In the genomic region with DNA sequence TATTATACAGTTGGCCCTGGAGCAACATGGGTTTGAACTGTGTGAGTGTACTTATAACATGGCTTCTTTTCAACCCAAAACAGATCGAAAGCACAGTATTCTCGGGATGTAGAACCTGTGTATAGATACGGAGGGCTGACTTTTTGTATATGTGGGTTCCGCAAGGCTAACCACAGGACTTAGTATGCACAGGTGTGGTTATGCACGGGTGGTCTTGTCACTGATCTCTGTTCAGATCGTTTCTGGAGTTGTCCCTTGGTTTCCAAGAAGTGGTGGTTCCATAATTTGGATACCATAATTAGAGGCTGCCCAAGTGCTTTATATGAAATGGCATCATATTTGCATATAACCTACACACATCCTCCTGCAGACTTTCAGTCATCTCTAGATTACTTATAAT, we compare ENCODE assay signal across 11 cellular contexts. TPM values are rescaled to one million over a fixed set of nuclear protein-coding genes. Genes with fewer than 3 reads are reported as not detected.
DNase-seq lines count a peak whose midpoint lies in the region; ATAC-seq and TF ChIP-seq lines count a peak whose summit lies in the region.
"Had no signal": no experiment of that assay in that cellular context is flagged by ENCODE, and none has a peak within 500 bp of the region (broad histone marks: within the 10 kb centered on the region; RNA-seq: fewer than 3 reads in every experiment).

No MANE protein-coding gene starts in this region.

- H3K9me3 ChIP-seq in lower lobe of right lung: peaks cover 5% of the 10 kb centered on the region
- H3K9me3 ChIP-seq: SJSA1 had no signal

- DNase-seq in lower lobe of right lung (no peak), HK-2 (ENCODE audit: unreplicated experiment) (no peak), left ventricle myocardium superior (no peak), Calu3 (no peak)
- DNase-seq: effector CD8-positive, alpha-beta T cell; NCI-H187 treated with DMSO at 0.1 percent for 48 hours had no signal

- peak; percentile 38 for ATAC-seq in GM18511 (IDR thresholded peaks at IDR 0.05; ENCODE audit: unreplicated experiment)
- peak; percentile 33 for ATAC-seq in GM21381 (IDR thresholded peaks at IDR 0.05; ENCODE audit: unreplicated experiment)
- ATAC-seq in HG03108 (IDR thresholded peaks at IDR 0.05; ENCODE audit: unreplicated experiment): peak; percentile 36
- ATAC-seq in activated T-helper 17 cell treated with anti-CD3 and anti-CD28 coated beads, Interleukin-2, amount 50 U/mL, for 72 hours (replicated peaks): peak; percentile 37
- no peak for ATAC-seq in lower lobe of right lung
- ATAC-seq in left ventricle myocardium superior: no peak

- peak overlapping the region; percentile 59 for H3K27ac Mint-ChIP-seq in activated T-helper 17 cell treated with anti-CD3 and anti-CD28 coated beads, Interleukin-2, amount 50 U/mL, for 72 hours
- no peak overlapping the region for H3K27ac Mint-ChIP-seq in Calu3 (ENCODE audit: unreplicated experiment)

- H3K27me3 Mint-ChIP-seq in activated T-helper 17 cell treated with anti-CD3 and anti-CD28 coated beads, Interleukin-2, amount 50 U/mL, for 72 hours: no peaks in the 10 kb centered on the region
- no peaks in the 10 kb centered on the region for H3K27me3 Mint-ChIP-seq in Calu3 (ENCODE audit: unreplicated experiment)

- peaks cover 38% of the 10 kb centered on the region for H3K36me3 ChIP-seq in lower lobe of right lung

- peaks cover 56% of the 10 kb centered on the region for H3K36me3 Mint-ChIP-seq in activated T-helper 17 cell treated with anti-CD3 and anti-CD28 coated beads, Interleukin-2, amount 50 U/mL, for 72 hours (ENCODE audit: low read depth)
- peaks cover 5% of the 10 kb centered on the region for H3K36me3 Mint-ChIP-seq in Calu3 (ENCODE audit: insufficient read depth, unreplicated experiment)

- no peaks in the 10 kb centered on the region for H3K27me3 ChIP-seq in lower lobe of right lung (ENCODE audit: low read depth)
- H3K27me3 ChIP-seq: SJSA1 had no signal

- no peak overlapping the region for H3K4me3 ChIP-seq in lower lobe of right lung
- H3K4me3 ChIP-seq: SJSA1 had no signal

- intact Hi-C loops in lower lobe of right lung (cut with DNase I): no loop called here
- intact Hi-C loops in left ventricle myocardium superior (cut with micrococcal nuclease): no loop called here
- intact Hi-C loops in Calu3 (cut with micrococcal nuclease; ENCODE audit: unreplicated experiment): no loop called here

- no peak for TF ChIP-seq CTCF in lower lobe of right lung (IDR thresholded peaks at IDR 0.05)
- TF ChIP-seq CTCF in Calu3 (IDR thresholded peaks at IDR 0.05; ENCODE audit: unreplicated experiment): no peak

- CTCF ChIA-PET in Calu3 (lab: Charles Lee): no interaction called here

- H3K27ac ChIP-seq in lower lobe of right lung: no peak overlapping the region
- H3K27ac ChIP-seq: SJSA1 had no signal

- H3K4me1 ChIP-seq in lower lobe of right lung: peaks cover 9% of the 10 kb centered on the region
- H3K4me1 ChIP-seq: SJSA1 had no signal

- no TSS peak for BruUV-seq in Calu3 (replicated peaks; lab: Mats Ljungman, UMichigan)

- H3K9me3 Mint-ChIP-seq in activated T-helper 17 cell treated with anti-CD3 and anti-CD28 coated beads, Interleukin-2, amount 50 U/mL, for 72 hours: no peaks in the 10 kb centered on the region
- H3K9me3 Mint-ChIP-seq in Calu3 (ENCODE audit: low read depth, unreplicated experiment): peaks cover 3% of the 10 kb centered on the region

- peaks cover 30% of the 10 kb centered on the region for H3K4me1 Mint-ChIP-seq in activated T-helper 17 cell treated with anti-CD3 and anti-CD28 coated beads, Interleukin-2, amount 50 U/mL, for 72 hours
- H3K4me1 Mint-ChIP-seq in Calu3 (ENCODE audit: low read depth, unreplicated experiment): peaks cover 8% of the 10 kb centered on the region

- H3K4me3 Mint-ChIP-seq in activated T-helper 17 cell treated with anti-CD3 and anti-CD28 coated beads, Interleukin-2, amount 50 U/mL, for 72 hours: peak overlapping the region; percentile 27
- H3K4me3 Mint-ChIP-seq in Calu3 (ENCODE audit: low read depth, unreplicated experiment): no peak overlapping the region

RNA-seq across cellular contexts. Expression of gene BHLHA15, which starts 10.9 kb away (rescaled TPM):
- not detected for total RNA-seq in activated T-helper 17 cell treated with anti-CD3 and anti-CD28 coated beads, Interleukin-2, amount 50 U/mL, for 72 hours
- 1.2 TPM for total RNA-seq in lower lobe of right lung
- not detected for total RNA-seq in left ventricle myocardium superior
- 1.7 and 1.8 TPM in 2 replicates for total RNA-seq in Calu3 (2022)
- total RNA-seq: SJSA1 had no signal

RNA-seq across cellular contexts. Expression of gene TECPR1, which starts 51.7 kb away (rescaled TPM):
- 10 to 100 TPM; 29.0 to 37.1 TPM for total RNA-seq in activated T-helper 17 cell treated with anti-CD3 and anti-CD28 coated beads, Interleukin-2, amount 50 U/mL, for 72 hours
- total RNA-seq in lower lobe of right lung: 50.1 TPM
- total RNA-seq in left ventricle myocardium superior: 25.2 TPM
- 12.9 and 13.2 TPM in 2 replicates for total RNA-seq in Calu3 (2022)

Comparison
In these comparisons a context has a peak if more than half of its experiments do, and no peak if none do; other contexts are left out.
1. ATAC-seq: peak in GM18511 (single experiment), GM21381 (single experiment), HG03108 (single experiment) and activated T-helper 17 cell treated with anti-CD3 and anti-CD28 coated beads, Interleukin-2, amount 50 U/mL, for 72 hours (single experiment); none in lower lobe of right lung (0 of 2) and left ventricle myocardium superior (single experiment).